In the genomic region with DNA sequence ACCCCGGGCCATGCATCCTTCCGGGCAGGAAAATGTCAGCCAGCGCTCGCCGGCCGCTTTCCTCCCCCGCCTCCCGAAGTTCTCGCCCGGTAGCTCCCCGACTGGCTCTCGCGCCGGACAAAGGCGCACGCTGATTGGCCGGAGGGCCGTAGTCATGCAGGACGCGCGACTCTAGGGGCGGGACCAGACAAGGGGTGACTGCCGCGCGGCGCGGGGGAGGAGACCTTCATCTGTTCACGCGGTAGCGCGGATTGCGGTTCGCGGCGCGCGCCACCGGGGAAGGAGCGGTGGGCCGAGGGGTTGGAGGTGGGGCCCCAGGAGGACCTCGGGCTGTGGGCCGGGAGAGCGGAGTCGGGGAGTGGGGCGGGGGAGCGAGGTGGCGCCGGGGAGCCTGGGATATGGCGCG, we compare ENCODE assay signal across 8 cellular contexts. TPM values are rescaled to one million over a fixed set of nuclear protein-coding genes. Genes with fewer than 3 reads are reported as not detected.
DNase-seq lines count a peak whose midpoint lies in the region; ATAC-seq and TF ChIP-seq lines count a peak whose summit lies in the region.

A gene (plus strand): TSS at position 221 of the 406 bp plus-strand sequence. CDS start 178 bp downstream, at position 399.

- peaks cover 0 to 2% (median 0%) of the 10 kb centered on the region in 3 donors for H3K27me3 Mint-ChIP-seq in CD14-positive monocyte (ENCODE audit: low read depth in 3 of 3)
- H3K27me3 Mint-ChIP-seq in activated CD4-positive, alpha-beta T cell treated with anti-CD3 and anti-CD28 coated beads, Interleukin-2, amount 10 ng/mL, durations not matched to agents 7 days and 5 days, result no peaks in the 10 kb centered on the region

- peaks cover 0 to under 1% (median 0%) of the 10 kb centered on the region in 7 donors for H3K9me3 Mint-ChIP-seq in CD14-positive monocyte
- H3K9me3 Mint-ChIP-seq in activated CD4-positive, alpha-beta T cell treated with anti-CD3 and anti-CD28 coated beads, Interleukin-2, amount 10 ng/mL, durations not matched to agents 7 days and 5 days, result no peaks in the 10 kb centered on the region

- DNase-seq in CD14-positive monocyte (ENCODE audit: low spot score) (peak; percentile 96), NCI-H748 (lab: John Stamatoyannopoulos, UW; ENCODE audit: unreplicated experiment) (peak; percentile 96), cortex of kidney (lab: John Stamatoyannopoulos, UW) (peak; percentile 52), left kidney (ENCODE audit: low read depth, low spot score) (peak; percentile 99)
- DNase-seq in activated CD4-positive, alpha-beta T cell treated with anti-CD3 and anti-CD28 coated beads, Interleukin-2, amount 10 ng/mL, durations not matched to agents 7 days and 5 days, result peak; percentile 98
- DNase-seq in stimulated activated CD4-positive, alpha-beta T cell treated with anti-CD3 and anti-CD28 coated beads, Interleukin-1b, Interleukin-23, amount 100 ng/mL, for 48 hours, result peak; percentile 95

- H3K27ac Mint-ChIP-seq in CD14-positive monocyte, result peak within 1 kb of the TSS; percentile 96 to 99 (median 98)
- peak within 1 kb of the TSS; percentile 98 for H3K27ac Mint-ChIP-seq in activated CD4-positive, alpha-beta T cell treated with anti-CD3 and anti-CD28 coated beads, Interleukin-2, amount 10 ng/mL, durations not matched to agents 7 days and 5 days

- ATAC-seq in GM19395 (IDR thresholded peaks at IDR 0.05; ENCODE audit: unreplicated experiment) (peak; percentile 95), HG03558 (IDR thresholded peaks at IDR 0.05; ENCODE audit: extremely low read depth, unreplicated experiment) (peak; percentile 84)

- POLR2A ChIA-PET in activated CD4-positive, alpha-beta T cell treated with anti-CD3 and anti-CD28 coated beads, Interleukin-2, amount 10 ng/mL, durations not matched to agents 7 days and 5 days (lab: Charles Lee), result interaction anchor here (0.5 to 0.6 kb wide), 2 partner anchors 67 to 249 kb away, joined by 3 read pairs; a partner anchor contains a TSS

- H3K4me3 Mint-ChIP-seq in CD14-positive monocyte, result peak within 1 kb of the TSS; percentile 96 to 98
- H3K4me3 Mint-ChIP-seq in activated CD4-positive, alpha-beta T cell treated with anti-CD3 and anti-CD28 coated beads, Interleukin-2, amount 10 ng/mL, durations not matched to agents 7 days and 5 days, result no peak within 1 kb of the TSS

- intact Hi-C loops in CD14-positive monocyte (cut with micrococcal nuclease), result loop anchor here (5.0 to 10.0 kb wide), 4 partner anchors 63 to 157 kb away; a partner anchor contains a TSS

- peaks cover 4% of the 10 kb centered on the region in 2 donors for H3K36me3 Mint-ChIP-seq in CD14-positive monocyte
- peaks cover 11% of the 10 kb centered on the region for H3K36me3 Mint-ChIP-seq in activated CD4-positive, alpha-beta T cell treated with anti-CD3 and anti-CD28 coated beads, Interleukin-2, amount 10 ng/mL, durations not matched to agents 7 days and 5 days (ENCODE audit: low read depth)

- peaks cover 15% of the 10 kb centered on the region for H3K4me1 Mint-ChIP-seq in CD14-positive monocyte
- H3K4me1 Mint-ChIP-seq in activated CD4-positive, alpha-beta T cell treated with anti-CD3 and anti-CD28 coated beads, Interleukin-2, amount 10 ng/mL, durations not matched to agents 7 days and 5 days, result peaks cover 27% of the 10 kb centered on the region

- TF ChIP-seq CTCF in CD14-positive monocyte (IDR thresholded peaks at IDR 0.05), result no peak

- CTCF ChIA-PET in activated CD4-positive, alpha-beta T cell treated with anti-CD3 and anti-CD28 coated beads, Interleukin-2, amount 10 ng/mL, durations not matched to agents 7 days and 5 days (lab: Charles Lee), result interaction anchor here (0.7 kb wide), 1 partner anchor 361 kb away, joined by 3 read pairs; no protein-coding TSS in a partner anchor

RNA-seq across cellular contexts. Expression of the gene that starts here (rescaled TPM):
- polyA plus RNA-seq in CD14-positive monocyte, result 1 to 10 TPM; 1.8 to 2.8 TPM
- total RNA-seq in activated CD4-positive, alpha-beta T cell treated with anti-CD3 and anti-CD28 coated beads, Interleukin-2, amount 10 ng/mL, durations not matched to agents 7 days and 5 days, result 10 to 100 TPM; 11.4 to 16.7 TPM

Comparison
In these comparisons a context has a peak if more than half of its experiments do, and no peak if none do; other contexts are left out.
1. Peak in every context shown above with its lines: DNase-seq and ATAC-seq.